In genomic region chr2:46718797-46719196, GRCh38 we compare ENCODE assay signal across 15 cellular contexts. TPM values are rescaled to one million over a fixed set of nuclear protein-coding genes. Genes with fewer than 3 reads are reported as not detected.
DNase-seq lines count a peak whose midpoint lies in the region; ATAC-seq and TF ChIP-seq lines count a peak whose summit lies in the region.
"Had no signal": no experiment of that assay in that cellular context is flagged by ENCODE, and none has a peak within 500 bp of the region (broad histone marks: within the 10 kb centered on the region; RNA-seq: fewer than 3 reads in every experiment).

No MANE protein-coding gene starts in this region.

- H3K4me2 ChIP-seq in mammary epithelial cell (ENCODE audit: insufficient read depth, low read depth, low read length) (peak overlapping the region; percentile 11), fibroblast of lung (ENCODE audit: extremely low read depth, insufficient read depth, low read length) (peak overlapping the region; percentile 68)

- no peak overlapping the region for H3K9ac ChIP-seq in mammary epithelial cell (ENCODE audit: insufficient read depth, low read length)
- no peak overlapping the region for H3K9ac ChIP-seq in fibroblast of lung (ENCODE audit: insufficient read depth, low read length)

- H3K4me1 ChIP-seq in mammary epithelial cell (ENCODE audit: insufficient read depth, low read length) (peaks cover 13% of the 10 kb centered on the region), breast epithelium (peaks cover 0 to 29% of the 10 kb centered on the region in 2 donors), RWPE2 (ENCODE audit: insufficient read depth, poor library complexity, severe bottlenecking) (peaks cover 32% of the 10 kb centered on the region), fibroblast of lung (ENCODE audit: control insufficient read depth, extremely low read depth, insufficient read depth, low read length) (peaks cover 19% of the 10 kb centered on the region), right cardiac atrium (ENCODE audit: control insufficient read depth, insufficient read depth, low read length) (peaks cover 12% of the 10 kb centered on the region)

- no peaks in the 10 kb centered on the region for H3K27me3 ChIP-seq in mammary epithelial cell (ENCODE audit: insufficient read depth, low read length)
- no peaks in the 10 kb centered on the region for H3K27me3 ChIP-seq in breast epithelium
- H3K27me3 ChIP-seq in RWPE2 (ENCODE audit: insufficient read depth, poor library complexity, severe bottlenecking): no peaks in the 10 kb centered on the region
- no peaks in the 10 kb centered on the region for H3K27me3 ChIP-seq in fibroblast of lung (ENCODE audit: control insufficient read depth, insufficient read depth, low read length)
- H3K27me3 ChIP-seq in right cardiac atrium (ENCODE audit: control insufficient read depth, insufficient read depth): no peaks in the 10 kb centered on the region

- no TSS peak for BruUV-seq in mammary epithelial cell (replicated peaks; lab: Mats Ljungman, UMichigan)

- DNase-seq in mammary epithelial cell (no peak), breast epithelium (ENCODE audit: low spot score in 2 of 2) (no peak), RWPE2 (ENCODE audit: low spot score) (no peak), fibroblast of lung (ENCODE audit: low read depth in 2 of 2) (no peak), COLO668 (lab: John Stamatoyannopoulos, UW; ENCODE audit: unreplicated experiment) (no peak), kidney glomerular epithelial cell (lab: John Stamatoyannopoulos, UW) (no peak), right cardiac atrium (no peak), islet precursor cell (no peak)
- DNase-seq: 8988T, MV-4-11, NCI-H1417, NCI-H1930, NCI-H2171, NCI-H446 had no signal

- H3K27ac ChIP-seq in mammary epithelial cell (ENCODE audit: insufficient read depth, low read depth, low read length) (no peak overlapping the region), breast epithelium (peak overlapping the region in 1 of 2 donors; percentile 21), RWPE2 (ENCODE audit: poor library complexity, severe bottlenecking) (peak overlapping the region; percentile 57), fibroblast of lung (ENCODE audit: insufficient read depth, low read length) (peak overlapping the region; percentile 37), right cardiac atrium (ENCODE audit: low read length) (no peak overlapping the region)

- no peaks in the 10 kb centered on the region for H4K20me1 ChIP-seq in mammary epithelial cell (ENCODE audit: insufficient read depth, low read length)
- H4K20me1 ChIP-seq in fibroblast of lung (ENCODE audit: control insufficient read depth, extremely low read depth, insufficient read depth, low read length): no peaks in the 10 kb centered on the region

- TF ChIP-seq POLR2A in breast epithelium (IDR thresholded peaks at IDR 0.05): no peak

- dilution Hi-C loops in mammary epithelial cell (cut with HindIII; ENCODE audit: low sequenced_read_pairs): loop anchor here (5.0 kb wide), 1 partner anchor 79 kb away; no protein-coding TSS in a partner anchor

- H3K36me3 ChIP-seq in mammary epithelial cell (ENCODE audit: insufficient read depth, low read length): peaks cover 2% of the 10 kb centered on the region
- no peaks in the 10 kb centered on the region for H3K36me3 ChIP-seq in breast epithelium
- H3K36me3 ChIP-seq in RWPE2 (ENCODE audit: low read depth): 0 out of 2 replicates have a peak, but pooled peaks cover 1% of the 10 kb centered on the region
- H3K36me3 ChIP-seq in fibroblast of lung (ENCODE audit: control insufficient read depth, insufficient read depth, low read length): no peaks in the 10 kb centered on the region

- H3K4me3 ChIP-seq in mammary epithelial cell (replicated peaks in 1 of 3; ENCODE audit: insufficient read depth in 1 of 3, low read depth in 2 of 3, low read length in 3 of 3) (no peak overlapping the region), breast epithelium (no peak overlapping the region), RWPE2 (ENCODE audit: severe bottlenecking) (no peak overlapping the region), fibroblast of lung (replicated peaks in 1 of 4; ENCODE audit: control extremely low read depth in 1 of 4, insufficient read depth in 1 of 4, low read depth in 3 of 4, low read length in 4 of 4) (peak overlapping the region in 1 of 4 experiments; percentile 46), right cardiac atrium (ENCODE audit: low read length) (no peak overlapping the region)
- H3K4me3 ChIP-seq: K562 had no signal

- CTCF ChIA-PET in mammary epithelial cell (lab: Charles Lee; ENCODE audit: low non-redundant PET): no interaction called here

- no peaks in the 10 kb centered on the region for H3K9me3 ChIP-seq in mammary epithelial cell (replicated peaks; ENCODE audit: insufficient read depth, low read length)
- H3K9me3 ChIP-seq in breast epithelium: peaks cover 0 to 5% of the 10 kb centered on the region in 2 donors
- peaks cover 2% of the 10 kb centered on the region for H3K9me3 ChIP-seq in RWPE2 (ENCODE audit: severe bottlenecking)
- no peaks in the 10 kb centered on the region for H3K9me3 ChIP-seq in fibroblast of lung (ENCODE audit: control insufficient read depth, insufficient read depth, low read depth, low read length)
- H3K9me3 ChIP-seq in right cardiac atrium (ENCODE audit: control insufficient read depth, low read length): no peaks in the 10 kb centered on the region

- H2AFZ ChIP-seq in mammary epithelial cell (ENCODE audit: low read depth, low read length) (no peak overlapping the region), fibroblast of lung (ENCODE audit: low read length) (no peak overlapping the region)

- TF ChIP-seq CTCF in mammary epithelial cell (conservative IDR thresholded peaks at IDR 0.05 in 1 of 2, IDR thresholded peaks at IDR 0.05 in 1 of 2; ENCODE audit: extremely low read depth in 1 of 2, insufficient read depth in 1 of 2, low read depth in 1 of 2, low read length in 2 of 2): no peak
- no peak for TF ChIP-seq CTCF in breast epithelium (IDR thresholded peaks at IDR 0.05)
- TF ChIP-seq CTCF in RWPE2 (IDR thresholded peaks at IDR 0.05; ENCODE audit: poor library complexity, severe bottlenecking): no peak
- no peak for TF ChIP-seq CTCF in fibroblast of lung (conservative IDR thresholded peaks at IDR 0.05 in 1 of 2, IDR thresholded peaks at IDR 0.05 in 1 of 2; ENCODE audit: low read depth in 1 of 2, low read length in 2 of 2)

- H3K79me2 ChIP-seq in mammary epithelial cell (ENCODE audit: insufficient read depth, low read length) (peaks cover 92% of the 10 kb centered on the region), fibroblast of lung (ENCODE audit: control insufficient read depth, insufficient read depth, low read length) (peaks cover 100% of the 10 kb centered on the region)

- ATAC-seq in RWPE2 (ENCODE audit: low read depth): peak; percentile 37; the same call in 2 of the 3 replicates
- no peak for ATAC-seq in right cardiac atrium
- ATAC-seq: K562 had no signal

- intact Hi-C loops in mammary epithelial cell (cut with micrococcal nuclease): no loop called here
- intact Hi-C loops in breast epithelium (cut with DNase I; ENCODE audit: low total_unique reads): no loop called here
- intact Hi-C loops in right cardiac atrium (cut with DNase I): no loop called here

- in situ Hi-C loops in mammary epithelial cell (cut with MboI; ENCODE audit: low sequenced_read_pairs in 2 of 2): no loop called here

RNA-seq across cellular contexts. Expression of gene SOCS5, which starts 19.7 kb away (rescaled TPM):
- total RNA-seq in mammary epithelial cell (10 to 100 TPM in 1 of 2 donors, 1 to 10 TPM in 1; 9.3 to 21.5 TPM), breast epithelium (10 to 100 TPM; 38.0 to 83.6 (median 40.0) TPM), fibroblast of lung (105 and 111 TPM in 2 replicates), right cardiac atrium (10 to 100 TPM; 22.4 to 27.5 (median 23.3) TPM)
- polyA plus RNA-seq in mammary epithelial cell (6.7 TPM), fibroblast of lung (55.0 and 95.2 TPM in 2 replicates), right cardiac atrium (9.4 TPM)
- polyA minus RNA-seq in mammary epithelial cell (14.8 TPM), fibroblast of lung (ENCODE audit: low replicate concordance) (37.6 and 65.7 TPM in 2 replicates)
- 37.7 and 63.9 TPM in 2 replicates for polyA plus RNA-seq in fibroblast of lung (2012)

Comparison
In these comparisons a context has a peak if more than half of its experiments do, and no peak if none do; other contexts are left out.
1. H3K27ac ChIP-seq: peak in RWPE2 (single experiment) and fibroblast of lung (single experiment); none in mammary epithelial cell (single experiment) and right cardiac atrium (single experiment).